Comparison of ENCODE assay signal across 11 cellular contexts in the genomic region with DNA sequence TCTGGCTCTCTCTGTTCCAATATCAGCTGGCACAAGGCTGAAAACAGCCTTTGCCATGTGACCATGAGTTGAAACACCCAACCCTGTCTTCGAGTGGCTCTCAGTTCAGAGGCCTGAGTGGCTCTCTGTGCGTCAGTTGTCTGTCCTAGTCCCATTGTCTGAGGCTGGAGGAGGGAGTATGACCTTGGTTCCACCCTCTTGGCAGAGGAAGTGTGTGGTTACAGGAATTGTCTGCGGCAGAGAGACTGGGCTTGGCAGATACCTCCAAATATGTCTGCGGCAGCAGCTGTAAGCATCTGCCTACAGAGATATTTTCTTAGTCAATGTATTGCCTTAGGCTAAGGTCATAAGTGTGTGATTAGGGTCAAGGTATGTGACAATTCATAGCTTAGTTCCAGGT. TPM values are rescaled to one million over a fixed set of nuclear protein-coding genes. Genes with fewer than 3 reads are reported as not detected.
DNase-seq lines count a peak whose midpoint lies in the region; ATAC-seq and TF ChIP-seq lines count a peak whose summit lies in the region.
"Had no signal": no experiment of that assay in that cellular context is flagged by ENCODE, and none has a peak within 500 bp of the region (broad histone marks: within the 10 kb centered on the region; RNA-seq: fewer than 3 reads in every experiment).

No MANE protein-coding gene starts in this region.

- WGBS in heart right ventricle, 2 donors: 10 to 17% methylated on average over 4 of the region's 4 CpGs

- intact Hi-C loops in heart right ventricle (cut with DNase I): no loop called here

- no peak for TF ChIP-seq CTCF in heart right ventricle (IDR thresholded peaks at IDR 0.05)

- peaks cover 8 to 23% (median 13%) of the 10 kb centered on the region in 9 donors for H3K4me1 ChIP-seq in heart right ventricle

- no peaks in the 10 kb centered on the region for H3K9me3 ChIP-seq in heart right ventricle

- peak overlapping the region in 7 of 10 donors; percentile 12 to 52 (median 32) for H3K27ac ChIP-seq in heart right ventricle
- no peak overlapping the region for H3K27ac ChIP-seq in caudate nucleus (ENCODE audit: low read depth, low read length)

- no peak overlapping the region for H3K4me3 ChIP-seq in heart right ventricle

- peak; percentile 88 to 99 (median 94) for ATAC-seq in heart right ventricle
- no peak for ATAC-seq in GM18520 (IDR thresholded peaks at IDR 0.05; ENCODE audit: unreplicated experiment)
- ATAC-seq: effector memory CD8-positive, alpha-beta T cell had no signal

- H3K36me3 ChIP-seq in heart right ventricle: no peaks in the 10 kb centered on the region

- H3K27me3 ChIP-seq in heart right ventricle: peaks cover 0 to 7% (median 0%) of the 10 kb centered on the region in 7 donors

- peak; percentile 77 for DNase-seq in M059J (ENCODE audit: low read depth)
- peak; percentile 18 for DNase-seq in UCSD-AML1 (lab: John Stamatoyannopoulos, UW; ENCODE audit: unreplicated experiment)
- peak in 1 of 2 donors; percentile 68 for DNase-seq in heart right ventricle
- DNase-seq in stromal cell of bone marrow (ENCODE audit: low read depth): peak; percentile 44
- no peak for DNase-seq in iPS-NIHi7 (ENCODE audit: extremely low spot score)
- DNase-seq in caudate nucleus (lab: John Stamatoyannopoulos, UW): no peak
- DNase-seq: effector memory CD8-positive, alpha-beta T cell; mesendoderm; NCI-H1105 treated with DMSO at 0.1 percent for 48 hours; SW 1271 had no signal

RNA-seq across cellular contexts. Expression of gene CNGA3, which starts 32.6 kb away (rescaled TPM):
- total RNA-seq in M059J (2014; rRNA removed; shearing (Covaris generic)): not detected in 2 replicates
- total RNA-seq in heart right ventricle: under 1 TPM in 2 of 10 donors, not detected in 8; 0.11 to 0.16 TPM
- not detected for polyA plus RNA-seq in heart right ventricle

Comparison
In these comparisons a context has a peak if more than half of its experiments do, and no peak if none do; other contexts are left out.
1. DNase-seq: peak in M059J (single experiment), UCSD-AML1 (single experiment) and stromal cell of bone marrow (single experiment); none in iPS-NIHi7 (single experiment) and caudate nucleus (0 of 61).